Comparison of ENCODE assay signal across 15 cellular contexts in genomic region chr5:60585618-60586017, GRCh38.
DNase-seq lines count a peak whose midpoint lies in the region; ATAC-seq, FAIRE-seq and TF ChIP-seq lines count a peak whose summit lies in the region.
"Had no signal": no experiment of that assay in that cellular context is flagged by ENCODE, and none has a peak within 500 bp of the region (broad histone marks: within the 10 kb centered on the region; RNA-seq: fewer than 3 reads in every experiment).

No MANE protein-coding gene starts in this region.

- H4K20me1 ChIP-seq in HepG2 (ENCODE audit: insufficient read depth, low read length), result no peaks in the 10 kb centered on the region

- intact Hi-C loops in HepG2 (cut with micrococcal nuclease; ENCODE audit: unreplicated experiment), result loop anchor here (1.0 to 10.0 kb wide), 4 partner anchors 91 to 1401 kb away; no protein-coding TSS in a partner anchor
- intact Hi-C loops in right lobe of liver (cut with DNase I), result no loop called here

- H3K4me1 ChIP-seq in HepG2 (ENCODE audit: insufficient read depth, low read length), result peaks cover 12% of the 10 kb centered on the region; the same call in 1 of the 2 replicates
- no peaks in the 10 kb centered on the region for H3K4me1 ChIP-seq in right lobe of liver
- H3K4me1 ChIP-seq in small intestine (ENCODE audit: control insufficient read depth in 2 of 2, insufficient read depth in 1 of 2, low read depth in 1 of 2, low read length in 1 of 2), result no peaks in the 10 kb centered on the region
- H3K4me1 ChIP-seq: Caco-2 had no signal

- H3K79me2 ChIP-seq in HepG2 (ENCODE audit: insufficient read depth, low read length), result no peaks in the 10 kb centered on the region

- peaks cover 4% of the 10 kb centered on the region for H3K36me3 Mint-ChIP-seq in type B pancreatic cell
- H3K36me3 Mint-ChIP-seq: CD8-positive, alpha-beta T cell had no signal

- TF ChIP-seq POLR2A in HepG2 (IDR thresholded peaks at IDR 0.05; ENCODE audit: insufficient read depth in 1 of 2, low read depth in 2 of 2, low read length in 2 of 2) (no peak), right lobe of liver (IDR thresholded peaks at IDR 0.05) (no peak)

- ATAC-seq in HepG2 (no peak), right lobe of liver (no peak), GM18867 (IDR thresholded peaks at IDR 0.05; ENCODE audit: unreplicated experiment) (peak; percentile 43)
- ATAC-seq: CD8-positive, alpha-beta T cell; GM23338 had no signal

- H2AFZ ChIP-seq in HepG2 (ENCODE audit: low read length), result no peak overlapping the region
- H2AFZ ChIP-seq: GM23338 had no signal

- no TSS peak for BruUV-seq in HepG2 (replicated peaks; lab: Mats Ljungman, UMichigan)

- no peak overlapping the region for H3K27ac Mint-ChIP-seq in type B pancreatic cell
- H3K27ac Mint-ChIP-seq: CD8-positive, alpha-beta T cell; GM23338 had no signal

- TF ChIP-seq RAD21 in HepG2 (CRISPR knock-in tag; IDR thresholded peaks at IDR 0.05), result no peak

- CTCF ChIA-PET in HepG2 (lab: Yijun Ruan, JAX; ENCODE audit: low intra/inter-chr PET ratio, low total read pairs), result interaction anchor here (1.5 kb wide), 1 partner anchor 772 kb away, joined by 5 read pairs; no protein-coding TSS in a partner anchor

- H3K27me3 ChIP-seq in HepG2 (ENCODE audit: control insufficient read depth in 1 of 2, insufficient read depth in 2 of 2, low read length in 2 of 2) (no peaks in the 10 kb centered on the region), right lobe of liver (no peaks in the 10 kb centered on the region), small intestine (ENCODE audit: control insufficient read depth in 2 of 2, insufficient read depth in 2 of 2, low read length in 2 of 2) (no peaks in the 10 kb centered on the region)

- DNase-seq in HepG2 (ENCODE audit: low spot score) (no peak), right lobe of liver (no peak), small intestine (peak; percentile 3), GM19239 (ENCODE audit: insufficient read length, low spot score) (no peak), type B pancreatic cell (ENCODE audit: extremely low spot score, unreplicated experiment) (no peak)
- no peak for DNase-seq in activated naive CD4-positive, alpha-beta T cell treated with Interleukin-2 at 50 U/mL for 16 hours
- DNase-seq: Caco-2; CD8-positive, alpha-beta T cell; DND-41; GF-D8; H7 had no signal

- no peak for TF ChIP-seq EP300 in HepG2 (IDR thresholded peaks at IDR 0.05; ENCODE audit: low read depth in 2 of 2, low read length in 2 of 2)
- TF ChIP-seq EP300 in HepG2 (CRISPR knock-in tag; IDR thresholded peaks at IDR 0.05; ENCODE audit: borderline replicate concordance), result no peak

- no peak overlapping the region for H3K27ac ChIP-seq in HepG2 (ENCODE audit: extremely low read length, insufficient read depth, low read length)
- no peak overlapping the region for H3K27ac ChIP-seq in right lobe of liver
- H3K27ac ChIP-seq in VCaP, result peak overlapping the region; percentile 66
- no peak overlapping the region for H3K27ac ChIP-seq in small intestine (ENCODE audit: low read depth in 1 of 2, low read length in 1 of 2)

- no peaks in the 10 kb centered on the region for H3K27me3 Mint-ChIP-seq in type B pancreatic cell

- no peak overlapping the region for H3K4me3 Mint-ChIP-seq in type B pancreatic cell
- H3K4me3 Mint-ChIP-seq: CD14-positive monocyte; CD8-positive, alpha-beta T cell; GM23338 had no signal

- POLR2A ChIA-PET in HepG2 (lab: Yijun Ruan, JAX), result no interaction called here

- no peak for FAIRE-seq in HepG2 (lab: Jason Lieb, UNC)
- FAIRE-seq in small intestine (lab: Jason Lieb, UNC), result no peak
- FAIRE-seq in GM19239 (lab: Jason Lieb, UNC), result no peak

- no peak for TF ChIP-seq CTCF in HepG2 (CRISPR knock-in tag; IDR thresholded peaks at IDR 0.05)
- TF ChIP-seq CTCF in right lobe of liver (IDR thresholded peaks at IDR 0.05), result no peak
- TF ChIP-seq CTCF in VCaP (conservative IDR thresholded peaks at IDR 0.05), result no peak
- no peak for TF ChIP-seq CTCF in type B pancreatic cell (conservative IDR thresholded peaks at IDR 0.05)

- 96% methylated on average over 5 of the region's 5 CpGs for WGBS in HepG2 (ENCODE audit: low lambda C conversion rate)
- WGBS in right lobe of liver (ENCODE audit: insufficient coverage, low coverage, low lambda C conversion rate, missing lambda C conversion rate), result 74% methylated on average over 5 of the region's 5 CpGs
- WGBS in small intestine, 3 donors, result 74 to 85% (median 75%) methylated on average over 5 of the region's 5 CpGs

- peaks cover 4% of the 10 kb centered on the region for H3K4me1 Mint-ChIP-seq in type B pancreatic cell (ENCODE audit: unreplicated experiment)
- H3K4me1 Mint-ChIP-seq: CD14-positive monocyte, GM23338 had no signal

- H3K4me2 ChIP-seq in HepG2 (ENCODE audit: low read depth, low read length), result no peak overlapping the region
- H3K4me2 ChIP-seq: GM23338 had no signal

- in situ Hi-C loops in HepG2 (cut with HindIII; ENCODE audit: extremely low pct_ligation_motif_present, low pct_unique_long_range_greater_than_20kb), result loop anchor here (10.0 to 25.0 kb wide), 3 partner anchors 291 to 1198 kb away; no protein-coding TSS in a partner anchor

- no peaks in the 10 kb centered on the region for H3K9me3 ChIP-seq in HepG2 (ENCODE audit: low read length)
- no peaks in the 10 kb centered on the region for H3K9me3 ChIP-seq in right lobe of liver
- H3K9me3 ChIP-seq in small intestine (ENCODE audit: control insufficient read depth, low read depth), result no peaks in the 10 kb centered on the region
- H3K9me3 ChIP-seq: Caco-2 had no signal

- no peaks in the 10 kb centered on the region for H3K9me3 Mint-ChIP-seq in type B pancreatic cell
- H3K9me3 Mint-ChIP-seq: CD8-positive, alpha-beta T cell had no signal

- no peaks in the 10 kb centered on the region for H3K36me3 ChIP-seq in HepG2 (replicated peaks in 1 of 2; ENCODE audit: control insufficient read depth in 1 of 2, insufficient read depth in 2 of 2, low read length in 2 of 2)
- H3K36me3 ChIP-seq in right lobe of liver, result no peaks in the 10 kb centered on the region
- H3K36me3 ChIP-seq in small intestine (ENCODE audit: control insufficient read depth in 2 of 2, insufficient read depth in 2 of 2, low read length in 2 of 2), result no peaks in the 10 kb centered on the region

- no peak overlapping the region for H3K9ac ChIP-seq in HepG2 (ENCODE audit: insufficient read depth, low read depth, low read length)

- no peak overlapping the region for H3K4me3 ChIP-seq in HepG2 (replicated peaks in 1 of 3; ENCODE audit: insufficient read depth in 1 of 3, low read depth in 2 of 3, low read length in 3 of 3)
- no peak overlapping the region for H3K4me3 ChIP-seq in right lobe of liver
- no peak overlapping the region for H3K4me3 ChIP-seq in small intestine (ENCODE audit: low read depth in 1 of 2, low read length in 2 of 2)
- H3K4me3 ChIP-seq: GM23338 had no signal

TF ChIP-seq in HepG2, 621 proteins besides CTCF, POLR2A, EP300 and RAD21:
- TF ChIP-seq FOXO4 (CRISPR knock-in tag; conservative IDR thresholded peaks at IDR 0.05) (0 out of 2 replicates have a peak, but pooled peaks have one; percentile 54), ZNF780A (CRISPR knock-in tag; IDR thresholded peaks at IDR 0.05) (no peak)
